Comparison of ENCODE assay signal across 8 cellular contexts in genomic region chr5:151082274-151082902, GRCh38. TPM values are rescaled to one million over a fixed set of nuclear protein-coding genes. Genes with fewer than 3 reads are reported as not detected.
DNase-seq lines count a peak whose midpoint lies in the region; ATAC-seq and TF ChIP-seq lines count a peak whose summit lies in the region.

No MANE protein-coding gene starts in this region.

- POLR2A ChIA-PET in activated CD8-positive, alpha-beta T cell treated with anti-CD3 and anti-CD28 coated beads, Interleukin-2, amount 10 ng/mL, durations not matched to agents 7 days and 5 days (lab: Charles Lee), result interaction anchor here (1.0 to 2.5 kb wide), 6 partner anchors 8 to 382 kb away, joined by 3 to 12 read pairs (median 8); partner anchors contain the start of gene RBM22

- no peak overlapping the region for H4K8ac ChIP-seq in H9 (replicated peaks; ENCODE audit: insufficient read length, low read depth, low read length)

- H3K9ac ChIP-seq in H9 (ENCODE audit: extremely low read depth, insufficient read length, low read length), result no peak overlapping the region

- no peaks in the 10 kb centered on the region for H3K9me3 Mint-ChIP-seq in H9
- H3K9me3 Mint-ChIP-seq in activated CD8-positive, alpha-beta T cell treated with anti-CD3 and anti-CD28 coated beads, Interleukin-2, amount 10 ng/mL, durations not matched to agents 7 days and 5 days (ENCODE audit: insufficient read depth), result no peaks in the 10 kb centered on the region

- no peak overlapping the region for H3K18ac ChIP-seq in H9 (ENCODE audit: insufficient read length, low read depth, low read length)

- CTCF ChIA-PET in activated CD8-positive, alpha-beta T cell treated with anti-CD3 and anti-CD28 coated beads, Interleukin-2, amount 10 ng/mL, durations not matched to agents 7 days and 5 days (lab: Charles Lee), result interaction anchor here (0.9 to 10.8 kb wide), 16 partner anchors 8 to 236 kb away, joined by 3 to 98 read pairs (median 4); partner anchors contain the start of gene IRGM

- H2BK20ac ChIP-seq in H9 (ENCODE audit: low read depth, low read length, poor library complexity, severe bottlenecking), result no peak overlapping the region

- H3K27ac ChIP-seq in H9 (ENCODE audit: insufficient read length, low read depth, low read length) (no peak overlapping the region), upper lobe of right lung (peak overlapping the region; percentile 97)

- no peak overlapping the region for H3T11ph ChIP-seq in H9 (ENCODE audit: low read length)

- H3K27me3 ChIP-seq in H9 (ENCODE audit: insufficient read depth, low read length) (no peaks in the 10 kb centered on the region), kidney epithelial cell (ENCODE audit: control insufficient read depth, insufficient read depth, low read length) (no peaks in the 10 kb centered on the region), upper lobe of right lung (no peaks in the 10 kb centered on the region)

- intact Hi-C loops in upper lobe of right lung (cut with DNase I), result no loop called here

- no peaks in the 10 kb centered on the region for H4K20me1 ChIP-seq in H9 (ENCODE audit: control insufficient read depth, insufficient read depth, insufficient read length)

- H3K4me3 ChIP-seq in kidney epithelial cell (ENCODE audit: low read depth, low read length) (no peak overlapping the region), upper lobe of right lung (peak overlapping the region; percentile 87)

- no peaks in the 10 kb centered on the region for H3K79me1 ChIP-seq in H9 (ENCODE audit: insufficient read depth, low read depth, low read length, poor library complexity, severe bottlenecking)

- peak overlapping the region; percentile 40 to 71 for H3K4me3 Mint-ChIP-seq in H9
- peak overlapping the region; percentile 85 for H3K4me3 Mint-ChIP-seq in activated CD8-positive, alpha-beta T cell treated with anti-CD3 and anti-CD28 coated beads, Interleukin-2, amount 10 ng/mL, durations not matched to agents 7 days and 5 days

- H3K23ac ChIP-seq in H9 (ENCODE audit: insufficient read length, low read depth, low read length), result no peak overlapping the region

- no peak overlapping the region for H4K91ac ChIP-seq in H9 (ENCODE audit: insufficient read length, low read depth, low read length)

- no peak for ATAC-seq in activated CD8-positive, alpha-beta T cell treated with anti-CD3 and anti-CD28 coated beads, Interleukin-2, amount 10 ng/mL, durations not matched to agents 7 days and 5 days
- ATAC-seq in upper lobe of right lung, result no peak
- no peak for ATAC-seq in GM18870 (IDR thresholded peaks at IDR 0.05; ENCODE audit: unreplicated experiment)

- no CpG with 5 or more reads among the region's 7 CpGs for WGBS in H9 (ENCODE audit: extremely low coverage, insufficient read length, low lambda C conversion rate)

- no peaks in the 10 kb centered on the region for H3K4me1 ChIP-seq in H9 (ENCODE audit: insufficient read depth, low read length)
- H3K4me1 ChIP-seq in upper lobe of right lung, result peaks cover 78% of the 10 kb centered on the region

- no peak overlapping the region for H2BK15ac ChIP-seq in H9 (ENCODE audit: low read depth, low read length)

- H3K14ac ChIP-seq in H9 (ENCODE audit: insufficient read depth, low read length), result no peak overlapping the region

- no peak overlapping the region for H2BK5ac ChIP-seq in H9 (ENCODE audit: insufficient read length, low read length)

- H2AFZ ChIP-seq in H9 (ENCODE audit: low read length), result no peak overlapping the region

- H3K4ac ChIP-seq in H9 (ENCODE audit: low read depth, low read length), result no peak overlapping the region

- peaks cover 1% of the 10 kb centered on the region; the same call in 1 of the 2 replicates for H3K79me2 ChIP-seq in H9 (ENCODE audit: insufficient read depth, low read length)

- no peak overlapping the region for H2AK5ac ChIP-seq in H9 (ENCODE audit: insufficient read length, low read length)

- peak overlapping the region in 1 of 3 experiments; percentile 74; a peak in 1 of 7 replicates for H3K27ac Mint-ChIP-seq in H9
- H3K27ac Mint-ChIP-seq in activated CD8-positive, alpha-beta T cell treated with anti-CD3 and anti-CD28 coated beads, Interleukin-2, amount 10 ng/mL, durations not matched to agents 7 days and 5 days, result peak overlapping the region; percentile 37

- H3K9me3 ChIP-seq in H9 (ENCODE audit: control insufficient read depth, low read depth, low read length), result no peaks in the 10 kb centered on the region
- no peaks in the 10 kb centered on the region for H3K9me3 ChIP-seq in upper lobe of right lung

- DNase-seq in CD1c-positive myeloid dendritic cell (ENCODE audit: extremely low spot score), result peak; percentile 32
- DNase-seq in H9, result peak; percentile 57
- no peak for DNase-seq in activated CD8-positive, alpha-beta T cell treated with anti-CD3 and anti-CD28 coated beads, Interleukin-2, amount 10 ng/mL, durations not matched to agents 7 days and 5 days
- no peak for DNase-seq in kidney epithelial cell (ENCODE audit: low read depth)
- DNase-seq in upper lobe of right lung, result peak; percentile 35
- DNase-seq in stimulated activated CD4-positive, alpha-beta T cell treated with anti-CD3 and anti-CD28 coated beads, Interleukin-15, amount 100 ng/mL, for 24 hours, result no peak
- DNase-seq in NCI-H1092 (lab: John Stamatoyannopoulos, UW), result no peak

- H3K4me1 Mint-ChIP-seq in H9, result peaks cover 25 to 28% of the 10 kb centered on the region in 2 experiments
- H3K4me1 Mint-ChIP-seq in activated CD8-positive, alpha-beta T cell treated with anti-CD3 and anti-CD28 coated beads, Interleukin-2, amount 10 ng/mL, durations not matched to agents 7 days and 5 days (ENCODE audit: low read depth), result peaks cover 80% of the 10 kb centered on the region

- H4K5ac ChIP-seq in H9 (ENCODE audit: insufficient read length, low read depth, low read length), result no peak overlapping the region

- H3K36me3 ChIP-seq in kidney epithelial cell (ENCODE audit: control insufficient read depth, insufficient read depth, low read length) (no peaks in the 10 kb centered on the region), upper lobe of right lung (peaks cover 4% of the 10 kb centered on the region)

- TF ChIP-seq CTCF in H9 (conservative IDR thresholded peaks at IDR 0.05), result peak; percentile 59
- peak; percentile 40 for TF ChIP-seq CTCF in kidney epithelial cell (IDR thresholded peaks at IDR 0.05; ENCODE audit: insufficient read depth, low read length, poor library complexity, severe bottlenecking)
- TF ChIP-seq CTCF in upper lobe of right lung (IDR thresholded peaks at IDR 0.05), result peak; percentile 25

- H3K23me2 ChIP-seq in H9 (ENCODE audit: insufficient read length, low read depth, low read length, poor library complexity, severe bottlenecking), result peaks cover 5% of the 10 kb centered on the region

- no peak overlapping the region for H2BK120ac ChIP-seq in H9 (ENCODE audit: low read depth, low read length, poor library complexity, severe bottlenecking)

- no peak overlapping the region for H3K4me2 ChIP-seq in H9 (ENCODE audit: insufficient read depth, insufficient read length, low read length)

- H3K56ac ChIP-seq in H9 (ENCODE audit: insufficient read length, low read depth, low read length), result no peak overlapping the region

- no peak overlapping the region for H2BK12ac ChIP-seq in H9 (ENCODE audit: insufficient read length, low read depth, low read length)

- no peaks in the 10 kb centered on the region; a peak in 2 of 7 replicates for H3K36me3 Mint-ChIP-seq in H9 (ENCODE audit: insufficient read depth in 1 of 3, low read depth in 3 of 3)
- H3K36me3 Mint-ChIP-seq in activated CD8-positive, alpha-beta T cell treated with anti-CD3 and anti-CD28 coated beads, Interleukin-2, amount 10 ng/mL, durations not matched to agents 7 days and 5 days (ENCODE audit: low read depth), result peaks cover 24% of the 10 kb centered on the region

- peaks cover 1% of the 10 kb centered on the region for H3K27me3 Mint-ChIP-seq in H9 (ENCODE audit: low read depth)
- H3K27me3 Mint-ChIP-seq in activated CD8-positive, alpha-beta T cell treated with anti-CD3 and anti-CD28 coated beads, Interleukin-2, amount 10 ng/mL, durations not matched to agents 7 days and 5 days (ENCODE audit: low read depth), result no peaks in the 10 kb centered on the region

RNA-seq across cellular contexts. Expression of gene TNIP1, which starts 1.6 kb away (rescaled TPM):
- total RNA-seq in H9 (2021), result 40.8 and 43.7 TPM in 2 replicates
- 100 to 1,000 TPM; 132 to 138 TPM for total RNA-seq in activated CD8-positive, alpha-beta T cell treated with anti-CD3 and anti-CD28 coated beads, Interleukin-2, amount 10 ng/mL, durations not matched to agents 7 days and 5 days
- 454 and 530 TPM in 2 replicates for total RNA-seq in kidney epithelial cell
- 120 TPM for total RNA-seq in upper lobe of right lung

Comparison
In these comparisons a context has a peak if more than half of its experiments do, and no peak if none do; other contexts are left out.
1. DNase-seq: peak in CD1c-positive myeloid dendritic cell (single experiment), H9 (single experiment) and upper lobe of right lung (single experiment); none in activated CD8-positive, alpha-beta T cell treated with anti-CD3 and anti-CD28 coated beads, Interleukin-2, amount 10 ng/mL, durations not matched to agents 7 days and 5 days (single experiment), kidney epithelial cell (single experiment), stimulated activated CD4-positive, alpha-beta T cell treated with anti-CD3 and anti-CD28 coated beads, Interleukin-15, amount 100 ng/mL, for 24 hours (single experiment) and NCI-H1092 (single experiment).
2. Peak in every context shown above with its lines, with median percentiles within 50 percentile points of each other: CTCF ChIP-seq.